8 cellular contexts compared by ENCODE assay signal in the genomic region with DNA sequence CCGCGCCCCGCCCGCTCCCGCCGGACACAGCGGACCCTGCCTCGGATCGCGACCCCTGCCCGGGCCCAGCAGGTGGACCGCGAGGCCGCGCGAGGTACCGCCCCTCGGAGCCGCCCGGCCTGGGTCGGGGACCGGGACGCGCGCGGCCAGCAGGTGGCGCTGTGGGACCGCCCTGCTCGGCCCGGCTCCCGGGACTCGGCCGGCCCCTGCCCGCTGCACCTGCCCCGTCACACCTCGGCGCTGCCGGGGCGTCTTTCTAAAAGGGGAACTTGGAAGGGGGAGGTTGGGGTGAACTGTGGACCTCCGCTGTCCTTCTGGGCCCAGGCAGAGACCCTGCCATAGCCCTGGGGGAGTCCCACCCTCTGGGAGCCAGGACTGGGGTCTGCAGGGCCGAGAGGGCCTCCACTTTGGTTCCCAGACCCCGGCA. TPM values are rescaled to one million over a fixed set of nuclear protein-coding genes. Genes with fewer than 3 reads are reported as not detected.
DNase-seq lines count a peak whose midpoint lies in the region; ATAC-seq, FAIRE-seq and TF ChIP-seq lines count a peak whose summit lies in the region.

No MANE protein-coding gene starts in this region.

- intact Hi-C loops in GM12878 (cut with micrococcal nuclease; ENCODE audit: unreplicated experiment), result no loop called here

- peaks cover 62% of the 10 kb centered on the region for H3K4me1 ChIP-seq in GM12878 (ENCODE audit: control insufficient read depth, insufficient read depth, low read length)

- POLR2A ChIA-PET in GM12878 (lab: Charles Lee), result interaction anchor here (1.2 kb wide), 1 partner anchor 101 kb away, joined by 4 read pairs; no protein-coding TSS in a partner anchor

- peak; percentile 60 to 81 (median 69); a peak in 5 of 6 replicates for TF ChIP-seq CTCF in GM12878 (IDR thresholded peaks at IDR 0.05 in 2 of 3, conservative IDR thresholded peaks at IDR 0.05 in 1 of 3; ENCODE audit: control insufficient read depth in 2 of 3, extremely low read depth in 1 of 3, insufficient read depth in 1 of 3, low read depth in 3 of 3, low read length in 3 of 3)

- H3K4me2 ChIP-seq in GM12878 (ENCODE audit: control insufficient read depth, insufficient read depth), result peak overlapping the region; percentile 93

- no peak for TF ChIP-seq POLR2A in GM12878 (IDR thresholded peaks at IDR 0.05; ENCODE audit: low read depth, low read length)

- H3K36me3 ChIP-seq in GM12878 (ENCODE audit: control insufficient read depth in 2 of 2, insufficient read depth in 2 of 2, low read length in 1 of 2), result peaks cover 0 to 2% of the 10 kb centered on the region in 2 experiments; a peak in 3 of 4 replicates

- DNase-seq in GDM1 (lab: John Stamatoyannopoulos, UW), result peak; percentile 65
- DNase-seq in T1000 (lab: John Stamatoyannopoulos, UW), result peak; percentile 35
- no peak for DNase-seq in GM12878 (ENCODE audit: low read depth, low spot score)
- DNase-seq in kidney glomerular epithelial cell (lab: John Stamatoyannopoulos, UW), result peak; percentile 0
- peak; percentile 65 to 82 (median 68) for DNase-seq in stimulated activated CD4-positive, alpha-beta T cell treated with anti-CD3 and anti-CD28 coated beads, TNF-alpha, amount 100 ng/mL, for 4 hours (ENCODE audit: low read depth in 3 of 3)
- no peak for DNase-seq in H4 (ENCODE audit: low spot score)

- RAD21 ChIA-PET in GM12878 (lab: Charles Lee; ENCODE audit: unreplicated experiment), result interaction anchor here (0.7 to 4.7 kb wide), 9 partner anchors 22 to 262 kb away, joined by 3 to 81 read pairs (median 6); no protein-coding TSS in a partner anchor

- SMC1A ChIA-PET in GM12878 (lab: Charles Lee; ENCODE audit: uncharacterized antibody, unreplicated experiment), result interaction anchor here (2.3 to 3.3 kb wide), 2 partner anchors 101 to 162 kb away, joined by 9 to 43 read pairs; no protein-coding TSS in a partner anchor

- H3K79me2 ChIP-seq in GM12878 (ENCODE audit: control insufficient read depth, insufficient read depth, low read length), result peaks cover 4% of the 10 kb centered on the region

- H3K27ac ChIP-seq in GM12878 (ENCODE audit: control insufficient read depth, insufficient read depth), result 0 out of 2 replicates have a peak overlapping the region, but pooled peaks have one; percentile 8

- peak overlapping the region; percentile 28; the same call in 1 of the 2 replicates for H3K4me3 ChIP-seq in GM12878

- 1% methylated on average over 16 of the region's 42 CpGs for WGBS in GM12878 (ENCODE audit: insufficient coverage, insufficient replicate concordance, low lambda C conversion rate, missing lambda C conversion rate)

- CTCF ChIA-PET in GM12878 (lab: Yijun Ruan, JAX), result interaction anchor here (1.1 to 3.2 kb wide), 9 partner anchors 9 to 214 kb away, joined by 4 to 79 read pairs (median 13); no protein-coding TSS in a partner anchor

- TF ChIP-seq EP300 in GM12878 (IDR thresholded peaks at IDR 0.05; ENCODE audit: borderline replicate concordance in 1 of 2, control insufficient read depth in 1 of 2, low read depth in 2 of 2, low read length in 2 of 2), result no peak

- no peak for FAIRE-seq in GM12878 (lab: Jason Lieb, UNC)

- peak overlapping the region; percentile 72 for H2AFZ ChIP-seq in GM12878 (ENCODE audit: control insufficient read depth, low read depth, low read length)

- H4K20me1 ChIP-seq in GM12878 (ENCODE audit: control insufficient read depth, insufficient read depth), result no peaks in the 10 kb centered on the region

- BruUV-seq in GM12878 (replicated peaks; lab: Mats Ljungman, UMichigan), result no TSS peak

- H3K27me3 ChIP-seq in GM12878 (replicated peaks in 1 of 2; ENCODE audit: control insufficient read depth in 2 of 2, insufficient read depth in 2 of 2, low read length in 1 of 2), result no peaks in the 10 kb centered on the region

- in situ Hi-C loops in GM12878 (cut with MboI), result no loop called here

- no peaks in the 10 kb centered on the region for H3K9me3 ChIP-seq in GM12878 (replicated peaks; ENCODE audit: control insufficient read depth, insufficient read depth, low read length)

- peak; percentile 83 for TF ChIP-seq RAD21 in GM12878 (IDR thresholded peaks at IDR 0.05; ENCODE audit: insufficient read depth, low read depth, low read length)

- no peak overlapping the region for H3K9ac ChIP-seq in GM12878 (ENCODE audit: control insufficient read depth, insufficient read depth, low read length)

- ATAC-seq in HG03520 (IDR thresholded peaks at IDR 0.05; ENCODE audit: unreplicated experiment) (peak; percentile 44), GM12878 (peak; percentile 77), HG03039 (IDR thresholded peaks at IDR 0.05; ENCODE audit: unreplicated experiment) (no peak)

TF ChIP-seq in GM12878, 131 proteins besides CTCF, POLR2A, EP300 and RAD21 (continues in another document):
- TF ChIP-seq ZNF207 (IDR thresholded peaks at IDR 0.05; ENCODE audit: borderline replicate concordance) (peak; percentile 64; the same call in 1 of the 2 replicates), GATAD2B (conservative IDR thresholded peaks at IDR 0.05; ENCODE audit: low read depth) (peak; percentile 61; the same call in 1 of the 2 replicates), ZNF24 (IDR thresholded peaks at IDR 0.05) (no peak), MTA3 (IDR thresholded peaks at IDR 0.05; ENCODE audit: borderline replicate concordance, low read length) (no peak), ZNF217 (IDR thresholded peaks at IDR 0.05) (0 out of 2 replicates have a peak, but pooled peaks have one; percentile 36), STAT1 (conservative IDR thresholded peaks at IDR 0.05) (0 out of 2 replicates have a peak, but pooled peaks have one; percentile 59), SMARCA5 (IDR thresholded peaks at IDR 0.05) (peak; percentile 79), YY1 (IDR thresholded peaks at IDR 0.05; ENCODE audit: low read depth, low read length) (peak; percentile 53; the same call in 1 of the 2 replicates), LARP7 (IDR thresholded peaks at IDR 0.05) (peak; percentile 81), RBBP5 (conservative IDR thresholded peaks at IDR 0.05) (no peak)

RNA-seq across cellular contexts. Expression of gene CRELD2, which starts 11.1 kb away (rescaled TPM):
- 19.9 and 22.8 TPM in 2 replicates for total RNA-seq in GM12878 (2013; cell fraction: nucleolus; rRNA removed)
- total RNA-seq in GM12878 (2014; rRNA removed), result 37.9 and 49.5 TPM in 2 replicates
- total RNA-seq in GM12878 (2014; rRNA removed; fragmentation: Illumina TruSeq; extraction: Trizol), result 16.1 and 16.5 TPM in 2 replicates
- total RNA-seq in GM12878 (2021), result 40.6 and 48.1 TPM in 2 replicates
- 17.3 TPM for polyA plus RNA-seq in GM12878 (2011; ENCODE audit: low read depth)
- polyA plus RNA-seq in GM12878 (2011; rRNA removed), result 8.4 and 14.0 TPM in 2 replicates
- 22.4 and 29.3 TPM in 2 replicates for polyA plus RNA-seq in GM12878 (2011; cell fraction: cytosol; rRNA removed)
- polyA plus RNA-seq in GM12878 (2011; cell fraction: nucleus; rRNA removed), result 40.8 and 53.1 TPM in 2 replicates
- 33.5 and 34.5 TPM in 2 replicates for polyA plus RNA-seq in GM12878 (2012)
- 3.2 and 11.9 TPM in 2 replicates for polyA plus RNA-seq in GM12878 (2014; fragmentation: Illumina TruSeq; extraction: Trizol)
- polyA plus RNA-seq in GM12878 (2014; fragmentation: Nextera tagmentation; extraction: Ambion mirVana), result 10 to 100 TPM in 1 of 2 experiments, 1 to 10 TPM in 1; 9.4 to 15.0 TPM
- polyA plus RNA-seq in GM12878 (2014; rRNA removed), result 35.7 and 45.0 TPM in 2 replicates
- 100 to 1,000 TPM in 1 of 2 experiments, 10 to 100 TPM in 1; 97.0 to 111 TPM for polyA plus RNA-seq in GM12878 (2016; fragmentation: Nextera tagmentation; extraction: Ambion mirVana)
- 5.8 and 7.4 TPM in 2 replicates for polyA minus RNA-seq in GM12878 (2011; rRNA and poly(A)+ RNA removed)
- polyA minus RNA-seq in GM12878 (2011; cell fraction: cytosol; rRNA and poly(A)+ RNA removed), result 5.6 TPM in 2 replicates
- 5.1 and 8.7 TPM in 2 replicates for polyA minus RNA-seq in GM12878 (2011; cell fraction: nucleus; rRNA and poly(A)+ RNA removed)
- total RNA-seq in H4 (2014; rRNA removed; shearing (Covaris generic)), result 95.9 and 113 TPM in 2 replicates

RNA-seq across cellular contexts. Expression of gene ALG12, which starts 11.3 kb away (rescaled TPM):
- 43.7 and 49.4 TPM in 2 replicates for total RNA-seq in GM12878 (2013; cell fraction: nucleolus; rRNA removed)
- 9.8 and 10.5 TPM in 2 replicates for total RNA-seq in GM12878 (2014; rRNA removed)
- 3.3 and 3.7 TPM in 2 replicates for total RNA-seq in GM12878 (2014; rRNA removed; fragmentation: Illumina TruSeq; extraction: Trizol)
- 15.8 and 16.6 TPM in 2 replicates for total RNA-seq in GM12878 (2021)
- 4.7 TPM for polyA plus RNA-seq in GM12878 (2011; ENCODE audit: low read depth)
- polyA plus RNA-seq in GM12878 (2011; rRNA removed), result 2.2 and 5.2 TPM in 2 replicates
- polyA plus RNA-seq in GM12878 (2011; cell fraction: cytosol; rRNA removed), result 7.2 and 10.1 TPM in 2 replicates
- polyA plus RNA-seq in GM12878 (2011; cell fraction: nucleus; rRNA removed), result 18.2 and 19.7 TPM in 2 replicates
- 12.4 and 15.1 TPM in 2 replicates for polyA plus RNA-seq in GM12878 (2012)
- polyA plus RNA-seq in GM12878 (2014; fragmentation: Illumina TruSeq; extraction: Trizol), result 0.79 and 4.3 TPM in 2 replicates
- under 1 TPM; 0.22 to 0.37 TPM for polyA plus RNA-seq in GM12878 (2014; fragmentation: Nextera tagmentation; extraction: Ambion mirVana)
- 8.0 and 9.7 TPM in 2 replicates for polyA plus RNA-seq in GM12878 (2014; rRNA removed)
- polyA plus RNA-seq in GM12878 (2016; fragmentation: Nextera tagmentation; extraction: Ambion mirVana), result 10 to 100 TPM; 17.9 to 23.4 TPM
- polyA minus RNA-seq in GM12878 (2011; rRNA and poly(A)+ RNA removed), result 6.0 and 20.6 TPM in 2 replicates
- 3.6 and 4.7 TPM in 2 replicates for polyA minus RNA-seq in GM12878 (2011; cell fraction: cytosol; rRNA and poly(A)+ RNA removed)
- polyA minus RNA-seq in GM12878 (2011; cell fraction: nucleus; rRNA and poly(A)+ RNA removed), result 3.4 and 4.7 TPM in 2 replicates
- total RNA-seq in H4 (2014; rRNA removed; shearing (Covaris generic)), result 13.9 and 22.3 TPM in 2 replicates

RNA-seq across cellular contexts. Expression of gene PIM3, which starts 31.0 kb away (rescaled TPM):
- total RNA-seq in GM12878 (2013; cell fraction: nucleolus; rRNA removed), result 27.8 and 36.0 TPM in 2 replicates
- total RNA-seq in GM12878 (2014; rRNA removed) (44.7 and 51.8 TPM in 2 replicates), GM12878 (2014; rRNA removed; fragmentation: Illumina TruSeq; extraction: Trizol) (11.0 and 11.9 TPM in 2 replicates), GM12878 (2021) (59.5 and 60.8 TPM in 2 replicates)
- polyA plus RNA-seq in GM12878 (2011; ENCODE audit: low read depth), result 6.5 TPM
- polyA plus RNA-seq in GM12878 (2011; rRNA removed) (8.6 and 12.4 TPM in 2 replicates), GM12878 (2014; fragmentation: Illumina TruSeq; extraction: Trizol) (2.2 and 6.2 TPM in 2 replicates), GM12878 (2014; fragmentation: Nextera tagmentation; extraction: Ambion mirVana) (1 to 10 TPM in 1 of 2 experiments, under 1 TPM in 1; 0.31 to 1.5 TPM), GM12878 (2014; rRNA removed) (57.0 and 57.8 TPM in 2 replicates), GM12878 (2016; fragmentation: Nextera tagmentation; extraction: Ambion mirVana) (10 to 100 TPM; 12.4 to 34.3 TPM)
- 31.3 and 38.2 TPM in 2 replicates for polyA plus RNA-seq in GM12878 (2011; cell fraction: cytosol; rRNA removed)
- polyA plus RNA-seq in GM12878 (2011; cell fraction: nucleus; rRNA removed), result 84.4 and 94.5 TPM in 2 replicates
- 30.9 and 46.0 TPM in 2 replicates for polyA plus RNA-seq in GM12878 (2012)
- polyA minus RNA-seq in GM12878 (2011; rRNA and poly(A)+ RNA removed), result 3.9 and 14.1 TPM in 2 replicates
- polyA minus RNA-seq in GM12878 (2011; cell fraction: cytosol; rRNA and poly(A)+ RNA removed), result 14.2 and 18.4 TPM in 2 replicates
- 22.6 and 39.2 TPM in 2 replicates for polyA minus RNA-seq in GM12878 (2011; cell fraction: nucleus; rRNA and poly(A)+ RNA removed)
- 18.6 and 30.3 TPM in 2 replicates for total RNA-seq in H4 (2014; rRNA removed; shearing (Covaris generic))

Comparison
In these comparisons a context has a peak if more than half of its experiments do, and no peak if none do; other contexts are left out.
1. DNase-seq: peak in GDM1 (single experiment), T1000 (single experiment), kidney glomerular epithelial cell (single experiment) and stimulated activated CD4-positive, alpha-beta T cell treated with anti-CD3 and anti-CD28 coated beads, TNF-alpha, amount 100 ng/mL, for 4 hours (3 of 3); none in GM12878 (single experiment) and H4 (single experiment).